ENCODE assay signal across 19 cellular contexts in genomic region chr9:123335986-123336329, GRCh38. TPM values are rescaled to one million over a fixed set of nuclear protein-coding genes. Genes with fewer than 3 reads are reported as not detected.
DNase-seq lines count a peak whose midpoint lies in the region; ATAC-seq and TF ChIP-seq lines count a peak whose summit lies in the region.
"Had no signal": no experiment of that assay in that cellular context is flagged by ENCODE, and none has a peak within 500 bp of the region (broad histone marks: within the 10 kb centered on the region; RNA-seq: fewer than 3 reads in every experiment).

No MANE protein-coding gene starts in this region.

- H2BK12ac ChIP-seq in neuronal stem cell (ENCODE audit: low read length), result no peak overlapping the region

- TF ChIP-seq CTCF in left ventricle myocardium inferior (IDR thresholded peaks at IDR 0.05; ENCODE audit: borderline replicate concordance), result no peak

- H2BK120ac ChIP-seq in neuronal stem cell (ENCODE audit: low read depth, low read length), result no peak overlapping the region

- no peak overlapping the region for H3K9ac ChIP-seq in neuronal stem cell (ENCODE audit: low read depth, low read length, poor library complexity)

- DNase-seq in left ventricle myocardium inferior, result no peak
- DNase-seq in Right ventricle myocardium superior, result no peak
- no peak for DNase-seq in neuronal stem cell (ENCODE audit: low spot score)
- DNase-seq in mesenteric fat pad (ENCODE audit: low spot score), result no peak
- DNase-seq: activated CD4-positive, CD25-positive, alpha-beta regulatory T cell treated with anti-CD3 and anti-CD28 coated beads, Interleukin-2, amount 50 U/mL, for 72 hours; activated CD8-positive, alpha-beta memory T cell treated with anti-CD3 and anti-CD28 coated beads, Interleukin-2, amount 10 ng/mL, durations not matched to agents 7 days and 5 days; adrenal gland; CD4-positive, alpha-beta memory T cell; natural killer cell; NCI-H345; SHP77 treated with DMSO at 0.1 percent for 48 hours; tibial artery had no signal

- no peak overlapping the region for H2BK15ac ChIP-seq in neuronal stem cell (ENCODE audit: low read length)

- H3K27ac ChIP-seq in left ventricle myocardium inferior (replicated peaks) (peak overlapping the region; percentile 33), esophagus (ENCODE audit: low read depth in 2 of 2, low read length in 1 of 2) (peak overlapping the region; percentile 75 to 98), neuronal stem cell (replicated peaks; ENCODE audit: low read length) (no peak overlapping the region)
- H3K27ac ChIP-seq: adrenal gland, tibial artery had no signal

- no peaks in the 10 kb centered on the region for H3K79me1 ChIP-seq in neuronal stem cell (ENCODE audit: low read depth, low read length)

- H2BK5ac ChIP-seq in neuronal stem cell (ENCODE audit: low read length), result no peak overlapping the region

- no peak overlapping the region for H3K4me3 ChIP-seq in left ventricle myocardium inferior
- no peak overlapping the region for H3K4me3 ChIP-seq in esophagus (ENCODE audit: low read depth in 1 of 2, low read length in 2 of 2)
- peak overlapping the region in 1 of 2 donors; percentile 4 for H3K4me3 ChIP-seq in neuronal stem cell (ENCODE audit: low read length in 2 of 2)
- H3K4me3 ChIP-seq: adrenal gland, tibial artery had no signal

- H3K27me3 ChIP-seq in left ventricle myocardium inferior (ENCODE audit: low read depth) (no peaks in the 10 kb centered on the region), esophagus (ENCODE audit: control insufficient read depth in 1 of 2, insufficient read depth in 2 of 2, low read length in 2 of 2) (no peaks in the 10 kb centered on the region), neuronal stem cell (ENCODE audit: control insufficient read depth in 3 of 3, insufficient read depth in 3 of 3, low read depth in 1 of 3, low read length in 3 of 3) (no peaks in the 10 kb centered on the region)
- H3K27me3 ChIP-seq: tibial artery had no signal

- H3K36me3 ChIP-seq in left ventricle myocardium inferior, result no peaks in the 10 kb centered on the region
- no peaks in the 10 kb centered on the region for H3K36me3 ChIP-seq in esophagus (ENCODE audit: control insufficient read depth in 2 of 2, insufficient read depth in 2 of 2, low read length in 1 of 2)
- no peaks in the 10 kb centered on the region for H3K36me3 ChIP-seq in neuronal stem cell (replicated peaks in 1 of 2; ENCODE audit: control insufficient read depth in 2 of 2, insufficient read depth in 2 of 2, low read length in 2 of 2)
- H3K36me3 ChIP-seq: adrenal gland, tibial artery had no signal

- H4K91ac ChIP-seq in neuronal stem cell (ENCODE audit: low read depth, low read length, poor library complexity), result no peak overlapping the region

- no peak overlapping the region for H3K14ac ChIP-seq in neuronal stem cell (ENCODE audit: low read length)

- no peak overlapping the region for H4K8ac ChIP-seq in neuronal stem cell (ENCODE audit: low read depth, low read length)

- no peak overlapping the region for H3K23ac ChIP-seq in neuronal stem cell (ENCODE audit: low read depth, low read length, poor library complexity)

- H3K9me3 ChIP-seq in left ventricle myocardium inferior (replicated peaks), result no peaks in the 10 kb centered on the region
- H3K9me3 ChIP-seq in esophagus (ENCODE audit: control insufficient read depth in 2 of 2, insufficient read depth in 1 of 2, low read depth in 1 of 2, low read length in 1 of 2), result no peaks in the 10 kb centered on the region
- H3K9me3 ChIP-seq in neuronal stem cell (replicated peaks in 1 of 2; ENCODE audit: control insufficient read depth in 2 of 2, insufficient read depth in 1 of 2, low read depth in 1 of 2, low read length in 2 of 2), result peaks cover 0 to 4% of the 10 kb centered on the region in 2 donors
- H3K9me3 ChIP-seq: adrenal gland, tibial artery had no signal

- H3K4me2 ChIP-seq in neuronal stem cell (ENCODE audit: insufficient read depth, low read length, poor library complexity, severe bottlenecking), result no peak overlapping the region

- no peak overlapping the region for H3K18ac ChIP-seq in neuronal stem cell (ENCODE audit: low read length)

- H3K4ac ChIP-seq in neuronal stem cell (ENCODE audit: low read length), result no peak overlapping the region

- intact Hi-C loops in left ventricle myocardium inferior (cut with micrococcal nuclease) (no loop called here), Right ventricle myocardium superior (cut with DNase I) (no loop called here)

- H3K4me1 ChIP-seq in left ventricle myocardium inferior (peaks cover 36% of the 10 kb centered on the region), esophagus (ENCODE audit: control insufficient read depth in 2 of 2, insufficient read depth in 2 of 2, low read length in 1 of 2) (peaks cover 9 to 26% of the 10 kb centered on the region in 2 donors), neuronal stem cell (ENCODE audit: control insufficient read depth in 2 of 2, insufficient read depth in 1 of 2, low read depth in 1 of 2, low read length in 2 of 2) (peaks cover 11 to 32% of the 10 kb centered on the region in 2 donors)
- H3K4me1 ChIP-seq: adrenal gland had no signal

- H2AK5ac ChIP-seq in neuronal stem cell (ENCODE audit: low read depth, low read length), result no peak overlapping the region

- no peak for ATAC-seq in Right ventricle myocardium superior (ENCODE audit: poor library complexity)
- ATAC-seq in GM19455 (IDR thresholded peaks at IDR 0.05; ENCODE audit: unreplicated experiment), result no peak
- ATAC-seq in GM18861 (IDR thresholded peaks at IDR 0.05; ENCODE audit: unreplicated experiment), result no peak
- ATAC-seq in HG03159 (IDR thresholded peaks at IDR 0.05; ENCODE audit: unreplicated experiment), result no peak
- ATAC-seq: activated CD8-positive, alpha-beta memory T cell treated with anti-CD3 and anti-CD28 coated beads, Interleukin-2, amount 10 ng/mL, durations not matched to agents 7 days and 5 days; HCT116; left lobe of liver; natural killer cell had no signal

- 43 to 55% methylated on average over 6 of the region's 6 CpGs for WGBS in esophagus, 2 donors
- whole genome bisulfite sequencing in neuronal stem cell (ENCODE audit: extremely low coverage in 2 of 2, insufficient read length in 2 of 2, insufficient replicate concordance in 1 of 2), 2 donors, result no CpG with 5 or more reads among the region's 6 CpGs

- H2AFZ ChIP-seq in neuronal stem cell (ENCODE audit: low read length), result peak overlapping the region; percentile 81

RNA-seq across cellular contexts. Expression of gene CRB2, which starts 20.0 kb away (rescaled TPM):
- total RNA-seq in left ventricle myocardium inferior, result not detected
- not detected for total RNA-seq in Right ventricle myocardium superior
- polyA plus RNA-seq in esophagus, result under 1 TPM; 0.01 to 0.02 TPM
- 41.7 TPM for polyA plus RNA-seq in neuronal stem cell (2013, experiment 1 of 2)
- 41.7 TPM for polyA plus RNA-seq in neuronal stem cell (2013, experiment 2 of 2)
- total RNA-seq in mesenteric fat pad, result not detected
- total RNA-seq: activated CD8-positive, alpha-beta memory T cell treated with anti-CD3 and anti-CD28 coated beads, Interleukin-2, amount 10 ng/mL, durations not matched to agents 7 days and 5 days; CD4-positive, alpha-beta memory T cell; HT1080; left lobe of liver; natural killer cell had no signal
- polyA plus RNA-seq: CD4-positive, alpha-beta memory T cell had no signal
